1 cellular context compared by ENCODE assay signal in genomic region chr3:192869131-192870027, GRCh38.
TF ChIP-seq lines count a peak whose summit lies in the region.

No MANE protein-coding gene starts in this region.

TF ChIP-seq in WTC11, 78 proteins besides CTCF, POLR2A, EP300 and RAD21 (continued from another document):
- TF ChIP-seq ZNF281 (CRISPR knock-in tag; IDR thresholded peaks at IDR 0.05) (no peak), ESRRA (CRISPR knock-in tag; IDR thresholded peaks at IDR 0.05; ENCODE audit: borderline replicate concordance) (no peak), HMGXB4 (CRISPR knock-in tag; IDR thresholded peaks at IDR 0.05) (no peak), JAZF1 (CRISPR knock-in tag; IDR thresholded peaks at IDR 0.05) (no peak), FOXK1 (CRISPR knock-in tag; IDR thresholded peaks at IDR 0.05) (no peak)
- TF ChIP-seq, protein P1, sequence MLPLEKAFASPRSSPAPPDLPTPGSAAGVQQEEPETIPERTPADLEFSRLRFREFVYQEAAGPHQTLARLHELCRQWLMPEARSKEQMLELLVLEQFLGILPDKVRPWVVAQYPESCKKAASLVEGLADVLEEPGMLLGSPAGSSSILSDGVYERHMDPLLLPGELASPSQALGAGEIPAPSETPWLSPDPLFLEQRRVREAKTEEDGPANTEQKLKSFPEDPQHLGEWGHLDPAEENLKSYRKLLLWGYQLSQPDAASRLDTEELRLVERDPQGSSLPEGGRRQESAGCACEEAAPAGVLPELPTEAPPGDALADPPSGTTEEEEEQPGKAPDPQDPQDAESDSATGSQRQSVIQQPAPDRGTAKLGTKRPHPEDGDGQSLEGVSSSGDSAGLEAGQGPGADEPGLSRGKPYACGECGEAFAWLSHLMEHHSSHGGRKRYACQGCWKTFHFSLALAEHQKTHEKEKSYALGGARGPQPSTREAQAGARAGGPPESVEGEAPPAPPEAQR (CRISPR knock-in tag; IDR thresholded peaks at IDR 0.05) = no peak
